ENCODE assay signal across 8 cellular contexts in the genomic region with DNA sequence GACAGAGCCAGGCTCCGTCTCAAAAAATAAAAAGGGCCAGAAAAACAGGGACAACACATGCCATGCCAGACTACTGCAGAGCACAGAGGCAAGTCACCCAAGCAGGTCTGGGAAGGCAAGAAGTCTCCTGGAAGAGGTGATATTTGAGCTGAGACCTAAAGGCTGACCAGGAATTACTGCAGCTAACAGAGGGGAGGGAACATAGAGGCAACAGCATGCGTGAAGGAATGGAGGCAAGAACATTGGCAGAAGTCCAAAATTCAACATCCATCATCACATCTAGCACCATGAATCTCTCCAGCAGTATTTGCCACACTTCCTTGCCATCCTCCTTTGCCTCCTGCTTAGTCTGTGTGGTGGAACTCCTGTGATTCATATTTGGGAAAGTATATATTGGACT. TPM values are rescaled to one million over a fixed set of nuclear protein-coding genes. Genes with fewer than 3 reads are reported as not detected.
DNase-seq lines count a peak whose midpoint lies in the region; ATAC-seq and TF ChIP-seq lines count a peak whose summit lies in the region.

No MANE protein-coding gene starts in this region.

- no peak for TF ChIP-seq POLR2A in stomach (IDR thresholded peaks at IDR 0.05)

- no peaks in the 10 kb centered on the region for H3K9me3 ChIP-seq in stomach

- peaks cover 21 to 50% (median 43%) of the 10 kb centered on the region in 4 donors for H3K4me1 ChIP-seq in stomach

- no peak for TF ChIP-seq EP300 in stomach (IDR thresholded peaks at IDR 0.05)

- peaks cover 0 to under 1% (median under 1%) of the 10 kb centered on the region in 4 donors for H3K36me3 ChIP-seq in stomach

- H3K9me3 Mint-ChIP-seq in activated CD8-positive, alpha-beta memory T cell treated with anti-CD3 and anti-CD28 coated beads, Interleukin-2, amount 10 ng/mL, durations not matched to agents 7 days and 5 days (ENCODE audit: low read depth): no peaks in the 10 kb centered on the region
- H3K9me3 Mint-ChIP-seq in T-cell: no peaks in the 10 kb centered on the region

- peak overlapping the region; percentile 17 to 88 (median 80) for H3K27ac ChIP-seq in stomach

- no peaks in the 10 kb centered on the region for H3K27me3 ChIP-seq in stomach

- POLR2A ChIA-PET in T-cell (lab: Charles Lee): no interaction called here

- peak overlapping the region; percentile 95 for H3K4me3 Mint-ChIP-seq in activated CD8-positive, alpha-beta memory T cell treated with anti-CD3 and anti-CD28 coated beads, Interleukin-2, amount 10 ng/mL, durations not matched to agents 7 days and 5 days
- peak overlapping the region; percentile 90 to 93 (median 91) for H3K4me3 Mint-ChIP-seq in T-cell

- peaks cover 30% of the 10 kb centered on the region for H3K4me1 Mint-ChIP-seq in activated CD8-positive, alpha-beta memory T cell treated with anti-CD3 and anti-CD28 coated beads, Interleukin-2, amount 10 ng/mL, durations not matched to agents 7 days and 5 days
- H3K4me1 Mint-ChIP-seq in T-cell: peaks cover 36 to 46% (median 39%) of the 10 kb centered on the region in 3 donors

- H3K27me3 Mint-ChIP-seq in activated CD8-positive, alpha-beta memory T cell treated with anti-CD3 and anti-CD28 coated beads, Interleukin-2, amount 10 ng/mL, durations not matched to agents 7 days and 5 days: no peaks in the 10 kb centered on the region
- no peaks in the 10 kb centered on the region for H3K27me3 Mint-ChIP-seq in T-cell

- ATAC-seq in activated CD8-positive, alpha-beta memory T cell treated with anti-CD3 and anti-CD28 coated beads, Interleukin-2, amount 10 ng/mL, durations not matched to agents 7 days and 5 days: no peak
- ATAC-seq in T-cell (replicated peaks in 1 of 4): no peak
- no peak for ATAC-seq in GM21529 (IDR thresholded peaks at IDR 0.05; ENCODE audit: unreplicated experiment)

- DNase-seq in activated CD8-positive, alpha-beta memory T cell treated with anti-CD3 and anti-CD28 coated beads, Interleukin-2, amount 10 ng/mL, durations not matched to agents 7 days and 5 days: no peak
- no peak for DNase-seq in activated CD8-positive, alpha-beta memory T cell treated with anti-CD3 and anti-CD28 coated beads, Interleukin-2, amount 50 U/mL, for 48 hours
- DNase-seq in T-cell (no peak), globus pallidus (ENCODE audit: low spot score) (peak; percentile 17), stomach (no peak), mesenteric fat pad (ENCODE audit: low spot score) (no peak), SIG-M5 treated with dmso at 0.1 percent for 504 hours (lab: John Stamatoyannopoulos, UW; ENCODE audit: unreplicated experiment) (no peak)

- no peaks in the 10 kb centered on the region for H3K36me3 Mint-ChIP-seq in activated CD8-positive, alpha-beta memory T cell treated with anti-CD3 and anti-CD28 coated beads, Interleukin-2, amount 10 ng/mL, durations not matched to agents 7 days and 5 days
- peaks cover under 1% of the 10 kb centered on the region for H3K36me3 Mint-ChIP-seq in T-cell

- no peak for TF ChIP-seq CTCF in stomach (IDR thresholded peaks at IDR 0.05)

- CTCF ChIA-PET in activated CD8-positive, alpha-beta memory T cell treated with anti-CD3 and anti-CD28 coated beads, Interleukin-2, amount 10 ng/mL, durations not matched to agents 7 days and 5 days (lab: Charles Lee): interaction anchor here (1.1 to 9.1 kb wide), 8 partner anchors 8 to 347 kb away, joined by 3 to 194 read pairs (median 4); a partner anchor contains a TSS
- CTCF ChIA-PET in T-cell (lab: Charles Lee): interaction anchor here (1.5 to 2.5 kb wide), 2 partner anchors 347 to 348 kb away, joined by 3 to 9 read pairs; no protein-coding TSS in a partner anchor

- peak overlapping the region; percentile 92 for H3K27ac Mint-ChIP-seq in activated CD8-positive, alpha-beta memory T cell treated with anti-CD3 and anti-CD28 coated beads, Interleukin-2, amount 10 ng/mL, durations not matched to agents 7 days and 5 days
- peak overlapping the region; percentile 90 to 95 for H3K27ac Mint-ChIP-seq in T-cell

- 21 to 39% (median 38%) methylated on average over 2 of the region's 2 CpGs for WGBS in stomach, 5 donors

- intact Hi-C loops in stomach (cut with DNase I; ENCODE audit: low total_unique reads): no loop called here

- peak overlapping the region; percentile 59 to 92 (median 71) for H3K4me3 ChIP-seq in stomach

RNA-seq across cellular contexts. Expression of a gene that starts 0.9 kb away (rescaled TPM):
- 10 to 100 TPM; 12.6 to 13.0 TPM for total RNA-seq in activated CD8-positive, alpha-beta memory T cell treated with anti-CD3 and anti-CD28 coated beads, Interleukin-2, amount 10 ng/mL, durations not matched to agents 7 days and 5 days
- total RNA-seq in T-cell (10 to 100 TPM; 11.7 to 20.9 (median 18.2) TPM), stomach (10 to 100 TPM; 12.9 to 43.0 (median 33.9) TPM), mesenteric fat pad (24.9 TPM)
- polyA plus RNA-seq in stomach: 10 to 100 TPM; 10.7 to 16.8 (median 11.0) TPM
